Comparison of ENCODE assay signal across 1 cellular context in the genomic region with DNA sequence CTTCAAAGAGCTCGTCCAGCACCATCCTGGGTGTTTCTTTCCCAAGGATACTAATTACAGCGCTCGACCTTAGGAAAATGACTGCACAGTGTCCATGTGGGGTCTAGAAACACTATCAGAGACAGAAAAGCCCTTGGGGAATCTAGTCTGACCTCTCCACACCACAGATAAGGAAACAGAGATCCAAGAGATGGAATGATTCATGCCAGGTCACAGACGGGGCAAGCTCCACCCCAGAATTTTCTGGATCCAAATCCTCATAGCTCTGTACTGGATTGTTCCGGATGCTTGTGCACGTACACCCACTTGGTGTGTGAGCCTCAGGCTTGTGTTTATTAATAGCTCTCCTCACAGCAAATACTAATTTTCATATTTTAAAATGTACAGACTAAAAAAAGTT.
TF ChIP-seq lines count a peak whose summit lies in the region.

No MANE protein-coding gene starts in this region.

TF ChIP-seq in liver, 16 proteins besides CTCF, POLR2A, EP300 and RAD21 (continued from another document):
- peak in 1 of 2 donors; percentile 32 for TF ChIP-seq JUND (IDR thresholded peaks at IDR 0.05)
- TF ChIP-seq YY1 (IDR thresholded peaks at IDR 0.05), result no peak
- TF ChIP-seq GABPA (IDR thresholded peaks at IDR 0.05 in 1 of 2, conservative IDR thresholded peaks at IDR 0.05 in 1 of 2), result no peak
- peak in 1 of 2 donors; percentile 45 for TF ChIP-seq RXRA (IDR thresholded peaks at IDR 0.05)
- no peak for TF ChIP-seq FOXA1 (IDR thresholded peaks at IDR 0.05)
- TF ChIP-seq TAF1 (conservative IDR thresholded peaks at IDR 0.05), result no peak
- TF ChIP-seq HNF4A (conservative IDR thresholded peaks at IDR 0.05), result peak in 1 of 2 donors; percentile 4
TF ChIP-seq in liver: peak in this region for 3.
